In genomic region chrX:155112171-155112570, GRCh38 we compare ENCODE assay signal across 24 cellular contexts. TPM values are rescaled to one million over a fixed set of nuclear protein-coding genes. Genes with fewer than 3 reads are reported as not detected.
DNase-seq lines count a peak whose midpoint lies in the region; ATAC-seq, FAIRE-seq and TF ChIP-seq lines count a peak whose summit lies in the region.
"Had no signal": no experiment of that assay in that cellular context is flagged by ENCODE, and none has a peak within 500 bp of the region (broad histone marks: within the 10 kb centered on the region; RNA-seq: fewer than 3 reads in every experiment).

No MANE protein-coding gene starts in this region.

- H3K27me3 Mint-ChIP-seq in astrocyte (ENCODE audit: low read depth, unreplicated experiment) = no peaks in the 10 kb centered on the region
- H3K27me3 Mint-ChIP-seq in CD4-positive, alpha-beta T cell = no peaks in the 10 kb centered on the region
- H3K27me3 Mint-ChIP-seq: CD4-positive, CD25-positive, alpha-beta regulatory T cell; IgD-negative memory B cell had no signal

- POLR2A ChIA-PET in HepG2 (lab: Yijun Ruan, JAX) = no interaction called here
- POLR2A ChIA-PET in CD4-positive, alpha-beta T cell (lab: Charles Lee) = no interaction called here

- no peak for TF ChIP-seq CTCF in HepG2 (CRISPR knock-in tag; IDR thresholded peaks at IDR 0.05)
- TF ChIP-seq CTCF in right lobe of liver (IDR thresholded peaks at IDR 0.05) = no peak
- no peak for TF ChIP-seq CTCF in astrocyte (IDR thresholded peaks at IDR 0.05; ENCODE audit: insufficient read depth, low read depth, low read length)
- no peak for TF ChIP-seq CTCF in right atrium auricular region (IDR thresholded peaks at IDR 0.05)
- no peak for TF ChIP-seq CTCF in CD4-positive, alpha-beta T cell (IDR thresholded peaks at IDR 0.05)

- no peak overlapping the region for H3K27ac ChIP-seq in HepG2 (ENCODE audit: extremely low read length, insufficient read depth, low read length)
- H3K27ac ChIP-seq in right lobe of liver = no peak overlapping the region
- no peak overlapping the region for H3K27ac ChIP-seq in astrocyte (ENCODE audit: low read depth, low read length)
- no peak overlapping the region for H3K27ac ChIP-seq in right atrium auricular region
- H3K27ac ChIP-seq in CD4-positive, alpha-beta T cell (ENCODE audit: low read depth, low read length) = no peak overlapping the region

- 100% methylated on average over 3 of the region's 3 CpGs for WGBS in HepG2 (ENCODE audit: low lambda C conversion rate)
- WGBS in right lobe of liver (ENCODE audit: insufficient coverage, low coverage, low lambda C conversion rate, missing lambda C conversion rate) = 76% methylated on average over 3 of the region's 3 CpGs

- H3K79me2 ChIP-seq in HepG2 (ENCODE audit: insufficient read depth, low read length) (no peaks in the 10 kb centered on the region), astrocyte (ENCODE audit: insufficient read depth, low read length) (no peaks in the 10 kb centered on the region)

- H4K20me1 ChIP-seq in HepG2 (ENCODE audit: insufficient read depth, low read length) = no peaks in the 10 kb centered on the region
- no peaks in the 10 kb centered on the region for H4K20me1 ChIP-seq in astrocyte (ENCODE audit: insufficient read depth, low read length)

- H3K36me3 Mint-ChIP-seq in astrocyte (ENCODE audit: low read depth, unreplicated experiment) = no peaks in the 10 kb centered on the region
- peaks cover 39% of the 10 kb centered on the region for H3K36me3 Mint-ChIP-seq in CD4-positive, alpha-beta T cell (ENCODE audit: low read depth)

- H3K9ac ChIP-seq in HepG2 (ENCODE audit: insufficient read depth, low read depth, low read length) = no peak overlapping the region
- no peak overlapping the region for H3K9ac ChIP-seq in astrocyte (ENCODE audit: low read length)

- intact Hi-C loops in HepG2 (cut with micrococcal nuclease; ENCODE audit: unreplicated experiment) (no loop called here), right lobe of liver (cut with DNase I) (no loop called here)
- intact Hi-C loops in CD4-positive, alpha-beta T cell (cut with DNase I, micrococcal nuclease) = no loop called here

- H3K27me3 ChIP-seq in HepG2 (ENCODE audit: control insufficient read depth in 1 of 2, insufficient read depth in 2 of 2, low read length in 2 of 2) = no peaks in the 10 kb centered on the region
- no peaks in the 10 kb centered on the region for H3K27me3 ChIP-seq in right lobe of liver
- no peaks in the 10 kb centered on the region for H3K27me3 ChIP-seq in astrocyte (ENCODE audit: insufficient read depth, low read length)
- no peaks in the 10 kb centered on the region for H3K27me3 ChIP-seq in right atrium auricular region
- H3K27me3 ChIP-seq in CD4-positive, alpha-beta T cell (ENCODE audit: control insufficient read depth, insufficient read depth, low read length) = no peaks in the 10 kb centered on the region
- H3K27me3 ChIP-seq: BE2C had no signal

- H3K9me3 ChIP-seq in HepG2 (ENCODE audit: low read length) = no peaks in the 10 kb centered on the region
- no peaks in the 10 kb centered on the region for H3K9me3 ChIP-seq in right lobe of liver
- H3K9me3 ChIP-seq in astrocyte (ENCODE audit: insufficient read depth, low read depth, low read length) = no peaks in the 10 kb centered on the region
- H3K9me3 ChIP-seq in right atrium auricular region = no peaks in the 10 kb centered on the region
- H3K9me3 ChIP-seq in CD4-positive, alpha-beta T cell (ENCODE audit: control insufficient read depth, low read length) = no peaks in the 10 kb centered on the region
- H3K9me3 ChIP-seq: BE2C, Caco-2 had no signal

- peaks cover 7% of the 10 kb centered on the region; the same call in 1 of the 2 replicates for H3K4me1 ChIP-seq in HepG2 (ENCODE audit: insufficient read depth, low read length)
- H3K4me1 ChIP-seq in right lobe of liver = no peaks in the 10 kb centered on the region
- no peaks in the 10 kb centered on the region for H3K4me1 ChIP-seq in astrocyte (ENCODE audit: insufficient read depth, low read length)
- H3K4me1 ChIP-seq in right atrium auricular region = no peaks in the 10 kb centered on the region
- H3K4me1 ChIP-seq: BE2C, Caco-2 had no signal

- no peak for FAIRE-seq in HepG2 (lab: Jason Lieb, UNC)
- FAIRE-seq in astrocyte (lab: Jason Lieb, UNC) = peak; percentile 29
- FAIRE-seq: A204.1, GM12891 had no signal

- H3K4me2 ChIP-seq in HepG2 (ENCODE audit: low read depth, low read length) = no peak overlapping the region
- H3K4me2 ChIP-seq in astrocyte (ENCODE audit: low read length) = no peak overlapping the region

- in situ Hi-C loops in HepG2 (cut with HindIII; ENCODE audit: extremely low pct_ligation_motif_present, low pct_unique_long_range_greater_than_20kb) = no loop called here

- no peak overlapping the region for H3K4me3 ChIP-seq in HepG2 (replicated peaks in 1 of 3; ENCODE audit: insufficient read depth in 1 of 3, low read depth in 2 of 3, low read length in 3 of 3)
- no peak overlapping the region for H3K4me3 ChIP-seq in right lobe of liver
- no peak overlapping the region for H3K4me3 ChIP-seq in astrocyte (ENCODE audit: insufficient read depth, low read depth, low read length)
- no peak overlapping the region for H3K4me3 ChIP-seq in right atrium auricular region

- TF ChIP-seq RAD21 in HepG2 (CRISPR knock-in tag; IDR thresholded peaks at IDR 0.05) = no peak

- CTCF ChIA-PET in HepG2 (lab: Yijun Ruan, JAX; ENCODE audit: low intra/inter-chr PET ratio, low total read pairs) = no interaction called here
- CTCF ChIA-PET in CD4-positive, alpha-beta T cell (lab: Charles Lee) = no interaction called here

- no peaks in the 10 kb centered on the region for H3K9me3 Mint-ChIP-seq in astrocyte (ENCODE audit: unreplicated experiment)
- no peaks in the 10 kb centered on the region for H3K9me3 Mint-ChIP-seq in CD4-positive, alpha-beta T cell
- H3K9me3 Mint-ChIP-seq: CD4-positive, CD25-positive, alpha-beta regulatory T cell had no signal

- peaks cover 1 to 3% of the 10 kb centered on the region in 2 experiments; a peak in 3 of 5 replicates for H3K36me3 ChIP-seq in HepG2 (replicated peaks in 1 of 2; ENCODE audit: control insufficient read depth in 1 of 2, insufficient read depth in 2 of 2, low read length in 2 of 2)
- no peaks in the 10 kb centered on the region for H3K36me3 ChIP-seq in right lobe of liver
- no peaks in the 10 kb centered on the region for H3K36me3 ChIP-seq in astrocyte (ENCODE audit: insufficient read depth, low read length)
- no peaks in the 10 kb centered on the region for H3K36me3 ChIP-seq in right atrium auricular region
- H3K36me3 ChIP-seq: BE2C had no signal

- no peaks in the 10 kb centered on the region for H3K4me1 Mint-ChIP-seq in astrocyte (ENCODE audit: low read depth, unreplicated experiment)
- no peaks in the 10 kb centered on the region for H3K4me1 Mint-ChIP-seq in CD4-positive, alpha-beta T cell (ENCODE audit: low read depth)

- DNase-seq in HepG2 (ENCODE audit: low spot score) (no peak), right lobe of liver (no peak), NCI-H69 (lab: John Stamatoyannopoulos, UW) (peak; percentile 3), astrocyte (ENCODE audit: low read depth) (no peak), iris pigment epithelial cell (ENCODE audit: low read depth) (peak; percentile 24), right atrium auricular region (ENCODE audit: low spot score) (no peak)
- DNase-seq in activated naive CD4-positive, alpha-beta T cell (lab: John Stamatoyannopoulos, UW) = no peak
- DNase-seq in CD4-positive, alpha-beta T cell = no peak
- DNase-seq: BE2C; Caco-2; CD4-positive, CD25-positive, alpha-beta regulatory T cell; GOT3; Kasumi-1; MV-4-11; NCI-H1417 treated with DMSO at 0.1 percent for 48 hours; NCI-H187 treated with DMSO at 0.1 percent for 48 hours; NCI-H345; NCI-H524 treated with DMSO at 0.1 percent for 48 hours; Right ventricle myocardium superior; SW 1271 had no signal

- H2AFZ ChIP-seq in HepG2 (ENCODE audit: low read length) (no peak overlapping the region), astrocyte (ENCODE audit: low read depth, low read length) (no peak overlapping the region)

- TF ChIP-seq POLR2A in HepG2 (IDR thresholded peaks at IDR 0.05; ENCODE audit: insufficient read depth in 1 of 2, low read depth in 2 of 2, low read length in 2 of 2) (no peak), right lobe of liver (IDR thresholded peaks at IDR 0.05) (no peak)

- no peak for ATAC-seq in HepG2
- ATAC-seq in right lobe of liver = no peak
- ATAC-seq in CD4-positive, alpha-beta T cell (ENCODE audit: poor library complexity) = no peak
- ATAC-seq: Panc1 had no signal

- H3K27ac Mint-ChIP-seq in astrocyte (ENCODE audit: unreplicated experiment) = no peak overlapping the region
- no peak overlapping the region for H3K27ac Mint-ChIP-seq in CD4-positive, alpha-beta T cell
- H3K27ac Mint-ChIP-seq: CD4-positive, CD25-positive, alpha-beta regulatory T cell; IgD-negative memory B cell had no signal

- BruUV-seq in HepG2 (replicated peaks; lab: Mats Ljungman, UMichigan) = no TSS peak

- no peak overlapping the region for H3K4me3 Mint-ChIP-seq in astrocyte (ENCODE audit: unreplicated experiment)
- H3K4me3 Mint-ChIP-seq in CD4-positive, alpha-beta T cell = no peak overlapping the region
- H3K4me3 Mint-ChIP-seq: CD4-positive, CD25-positive, alpha-beta regulatory T cell; IgD-negative memory B cell had no signal

- TF ChIP-seq EP300 in HepG2 (IDR thresholded peaks at IDR 0.05; ENCODE audit: low read depth in 2 of 2, low read length in 2 of 2) (no peak), HepG2 (CRISPR knock-in tag; IDR thresholded peaks at IDR 0.05; ENCODE audit: borderline replicate concordance) (no peak)

RNA-seq across cellular contexts. Expression of gene BRCC3, which starts 40.9 kb away (rescaled TPM):
- total RNA-seq in HepG2 (2016; rRNA removed; fragmentation: Illumina TruSeq; extraction: Trizol) (24.3 and 44.2 TPM in 2 replicates), right lobe of liver (10 to 100 TPM; 10.1 to 13.4 (median 10.5) TPM), astrocyte (21.8 TPM in 2 replicates), right atrium auricular region (1 to 10 TPM; 7.6 to 8.3 TPM)
- total RNA-seq in HepG2 (2016; cell fraction: cytosol; rRNA removed; fragmentation: Illumina TruSeq; extraction: Trizol; ENCODE audit: low read depth) = 2.4 and 3.1 TPM in 2 replicates
- 25.6 and 47.6 TPM in 2 replicates for total RNA-seq in HepG2 (2016; cell fraction: insoluble cytoplasmic fraction; rRNA removed; fragmentation: Illumina TruSeq; extraction: Trizol)
- 13.5 and 13.7 TPM in 2 replicates for total RNA-seq in HepG2 (2016; cell fraction: membrane; rRNA removed; fragmentation: Illumina TruSeq; extraction: Trizol)
- 12.9 and 17.1 TPM in 2 replicates for total RNA-seq in HepG2 (2016; cell fraction: nucleus; rRNA removed; fragmentation: Illumina TruSeq; extraction: Trizol)
- 16.1 and 19.8 TPM in 2 replicates for polyA plus RNA-seq in HepG2 (2011; rRNA removed)
- 11.8 and 16.5 TPM in 2 replicates for polyA plus RNA-seq in HepG2 (2011; cell fraction: cytosol; rRNA removed)
- polyA plus RNA-seq in HepG2 (2011; cell fraction: nucleus; rRNA removed) = 5.8 and 6.0 TPM in 2 replicates
- polyA plus RNA-seq in HepG2 (2012) = 14.4 and 18.3 TPM in 2 replicates
- 2.5 and 2.8 TPM in 2 replicates for polyA plus RNA-seq in HepG2 (2016; cell fraction: cytosol; fragmentation: Illumina TruSeq; extraction: Trizol; ENCODE audit: low read depth)
- 57.9 and 58.3 TPM in 2 replicates for polyA plus RNA-seq in HepG2 (2016; cell fraction: insoluble cytoplasmic fraction; fragmentation: Illumina TruSeq; extraction: Trizol; ENCODE audit: low read depth)
- 8.6 and 9.5 TPM in 2 replicates for polyA plus RNA-seq in HepG2 (2016; cell fraction: membrane; fragmentation: Illumina TruSeq; extraction: Trizol; ENCODE audit: low read depth)
- 22.5 and 24.9 TPM in 2 replicates for polyA plus RNA-seq in HepG2 (2016; cell fraction: nucleus; fragmentation: Illumina TruSeq; extraction: Trizol; ENCODE audit: insufficient read depth, low read depth)
- polyA minus RNA-seq in HepG2 (2011; rRNA and poly(A)+ RNA removed; ENCODE audit: low replicate concordance) = 9.4 and 25.7 TPM in 2 replicates
- 16.2 and 17.1 TPM in 2 replicates for polyA minus RNA-seq in HepG2 (2011; cell fraction: cytosol; rRNA and poly(A)+ RNA removed)
- 15.1 and 18.4 TPM in 2 replicates for polyA minus RNA-seq in HepG2 (2011; cell fraction: nucleus; rRNA and poly(A)+ RNA removed)
- 10 to 100 TPM; 12.6 to 12.8 TPM for total RNA-seq in CD4-positive, alpha-beta T cell

RNA-seq across cellular contexts. Expression of gene CMC4, which starts 41.2 kb away (rescaled TPM):
- total RNA-seq in HepG2 (2016; rRNA removed; fragmentation: Illumina TruSeq; extraction: Trizol) = 5.2 and 5.6 TPM in 2 replicates
- 29.5 and 32.5 TPM in 2 replicates for total RNA-seq in HepG2 (2016; cell fraction: cytosol; rRNA removed; fragmentation: Illumina TruSeq; extraction: Trizol; ENCODE audit: low read depth)
- 6.6 and 8.1 TPM in 2 replicates for total RNA-seq in HepG2 (2016; cell fraction: insoluble cytoplasmic fraction; rRNA removed; fragmentation: Illumina TruSeq; extraction: Trizol)
- total RNA-seq in HepG2 (2016; cell fraction: membrane; rRNA removed; fragmentation: Illumina TruSeq; extraction: Trizol) = 24.2 and 27.3 TPM in 2 replicates
- total RNA-seq in HepG2 (2016; cell fraction: nucleus; rRNA removed; fragmentation: Illumina TruSeq; extraction: Trizol) = 0.65 and 1.8 TPM in 2 replicates
- polyA plus RNA-seq in HepG2 (2011; rRNA removed) = 8.3 and 11.5 TPM in 2 replicates
- 8.2 and 9.2 TPM in 2 replicates for polyA plus RNA-seq in HepG2 (2011; cell fraction: cytosol; rRNA removed)
- polyA plus RNA-seq in HepG2 (2011; cell fraction: nucleus; rRNA removed) = 3.1 and 3.7 TPM in 2 replicates
- 4.6 and 7.2 TPM in 2 replicates for polyA plus RNA-seq in HepG2 (2012)
- 50.8 and 53.0 TPM in 2 replicates for polyA plus RNA-seq in HepG2 (2016; cell fraction: cytosol; fragmentation: Illumina TruSeq; extraction: Trizol; ENCODE audit: low read depth)
- polyA plus RNA-seq in HepG2 (2016; cell fraction: insoluble cytoplasmic fraction; fragmentation: Illumina TruSeq; extraction: Trizol; ENCODE audit: low read depth) = 8.5 and 8.8 TPM in 2 replicates
- 28.6 and 29.4 TPM in 2 replicates for polyA plus RNA-seq in HepG2 (2016; cell fraction: membrane; fragmentation: Illumina TruSeq; extraction: Trizol; ENCODE audit: low read depth)
- polyA plus RNA-seq in HepG2 (2016; cell fraction: nucleus; fragmentation: Illumina TruSeq; extraction: Trizol; ENCODE audit: insufficient read depth, low read depth) = 3.8 and 5.8 TPM in 2 replicates
- 2.0 and 3.7 TPM in 2 replicates for polyA minus RNA-seq in HepG2 (2011; rRNA and poly(A)+ RNA removed; ENCODE audit: low replicate concordance)
- polyA minus RNA-seq in HepG2 (2011; cell fraction: cytosol; rRNA and poly(A)+ RNA removed) = 0.88 TPM in 1 of 2 replicates, not detected in the other
- polyA minus RNA-seq in HepG2 (2011; cell fraction: nucleus; rRNA and poly(A)+ RNA removed) = 4.0 and 4.2 TPM in 2 replicates
- total RNA-seq in right lobe of liver = 10 to 100 TPM in 2 of 6 experiments, 1 to 10 TPM in 4; 3.9 to 12.2 (median 7.6) TPM
- total RNA-seq in astrocyte = 5.2 TPM in 2 replicates
- total RNA-seq in right atrium auricular region = 10 to 100 TPM; 39.9 to 58.3 TPM
- 1 to 10 TPM; 5.6 to 6.5 TPM for total RNA-seq in CD4-positive, alpha-beta T cell

RNA-seq across cellular contexts. Expression of gene MTCP1, which starts 41.2 kb away (rescaled TPM):
- total RNA-seq in HepG2 (2016; rRNA removed; fragmentation: Illumina TruSeq; extraction: Trizol) (13.6 and 18.9 TPM in 2 replicates), right lobe of liver (10 to 100 TPM in 4 of 6 experiments, 1 to 10 TPM in 1, under 1 TPM in 1; 0.98 to 26.8 (median 16.6) TPM), astrocyte (8.9 and 9.1 TPM in 2 replicates), right atrium auricular region (under 1 TPM; 0.43 to 0.85 TPM)
- total RNA-seq in HepG2 (2016; cell fraction: cytosol; rRNA removed; fragmentation: Illumina TruSeq; extraction: Trizol; ENCODE audit: low read depth) = 67.8 and 80.6 TPM in 2 replicates
- total RNA-seq in HepG2 (2016; cell fraction: insoluble cytoplasmic fraction; rRNA removed; fragmentation: Illumina TruSeq; extraction: Trizol) = 11.6 and 13.5 TPM in 2 replicates
- 41.3 and 48.8 TPM in 2 replicates for total RNA-seq in HepG2 (2016; cell fraction: membrane; rRNA removed; fragmentation: Illumina TruSeq; extraction: Trizol)
- 6.7 and 10.8 TPM in 2 replicates for total RNA-seq in HepG2 (2016; cell fraction: nucleus; rRNA removed; fragmentation: Illumina TruSeq; extraction: Trizol)
- 5.1 and 6.1 TPM in 2 replicates for polyA plus RNA-seq in HepG2 (2011; rRNA removed)
- 1.6 and 2.4 TPM in 2 replicates for polyA plus RNA-seq in HepG2 (2011; cell fraction: cytosol; rRNA removed)
- polyA plus RNA-seq in HepG2 (2011; cell fraction: nucleus; rRNA removed) = 17.7 and 18.0 TPM in 2 replicates
- 14.6 and 21.5 TPM in 2 replicates for polyA plus RNA-seq in HepG2 (2012)
- 56.1 and 69.9 TPM in 2 replicates for polyA plus RNA-seq in HepG2 (2016; cell fraction: cytosol; fragmentation: Illumina TruSeq; extraction: Trizol; ENCODE audit: low read depth)
- polyA plus RNA-seq in HepG2 (2016; cell fraction: insoluble cytoplasmic fraction; fragmentation: Illumina TruSeq; extraction: Trizol; ENCODE audit: low read depth) = 10.2 and 11.2 TPM in 2 replicates
- 34.3 and 42.3 TPM in 2 replicates for polyA plus RNA-seq in HepG2 (2016; cell fraction: membrane; fragmentation: Illumina TruSeq; extraction: Trizol; ENCODE audit: low read depth)
- polyA plus RNA-seq in HepG2 (2016; cell fraction: nucleus; fragmentation: Illumina TruSeq; extraction: Trizol; ENCODE audit: insufficient read depth, low read depth) = 11.8 and 19.6 TPM in 2 replicates
- polyA minus RNA-seq in HepG2 (2011; rRNA and poly(A)+ RNA removed; ENCODE audit: low replicate concordance) = 4.2 and 6.5 TPM in 2 replicates
- polyA minus RNA-seq in HepG2 (2011; cell fraction: cytosol; rRNA and poly(A)+ RNA removed) = 2.0 and 3.7 TPM in 2 replicates
- polyA minus RNA-seq in HepG2 (2011; cell fraction: nucleus; rRNA and poly(A)+ RNA removed) = 6.1 and 8.7 TPM in 2 replicates
- total RNA-seq in CD4-positive, alpha-beta T cell = 10 to 100 TPM; 17.0 to 18.9 TPM

Comparison
In these comparisons a context has a peak if more than half of its experiments do, and no peak if none do; other contexts are left out.
1. DNase-seq: peak in NCI-H69 (single experiment) and iris pigment epithelial cell (single experiment); none in HepG2 (single experiment), right lobe of liver (0 of 3), astrocyte (single experiment), activated naive CD4-positive, alpha-beta T cell (0 of 4), right atrium auricular region (single experiment) and CD4-positive, alpha-beta T cell (0 of 10).